ENCODE assay signal across 11 cellular contexts in the genomic region with DNA sequence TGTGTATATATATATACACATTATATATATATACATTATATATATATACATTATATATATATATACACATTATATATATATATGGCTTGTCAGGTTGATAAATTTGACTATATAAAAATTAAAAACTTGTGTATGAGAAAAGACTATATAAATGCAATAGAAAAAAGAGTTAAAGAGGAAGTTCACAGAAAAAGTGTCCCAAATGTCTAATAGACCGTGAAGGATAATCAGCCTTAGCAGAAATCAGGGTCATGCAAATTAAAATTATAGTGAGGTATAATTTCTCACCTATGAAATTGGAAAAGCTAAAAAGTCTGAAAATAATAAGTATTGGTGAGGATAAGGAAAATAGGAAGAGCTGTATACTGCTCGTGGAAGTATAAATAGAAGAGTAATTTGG. TPM values are rescaled to one million over a fixed set of nuclear protein-coding genes. Genes with fewer than 3 reads are reported as not detected.
"Had no signal": no experiment of that assay in that cellular context is flagged by ENCODE, and none has a peak within 500 bp of the region (broad histone marks: within the 10 kb centered on the region; RNA-seq: fewer than 3 reads in every experiment).

No MANE protein-coding gene starts in this region.

- H3K9me3 Mint-ChIP-seq: GM23338, H9, HFFc6 had no signal

- H2AFZ ChIP-seq: GM23248, GM23338 had no signal

- ATAC-seq: GM23338, HCT116 had no signal

- DNase-seq: GM23248, GOT3, H7, H9, HCEC 1CT, HFFc6 had no signal

- H3K4me2 ChIP-seq: GM23338 had no signal

- H3K4me3 Mint-ChIP-seq: GM23338, H9, HFFc6 had no signal

- H3K27ac Mint-ChIP-seq: GM23338, H9, HFFc6 had no signal

- H3K27ac ChIP-seq: GM23248 had no signal

- H3K36me3 ChIP-seq: HAP-1 had no signal

- H3K4me1 Mint-ChIP-seq: GM23338, H9 had no signal

- H3K9me3 ChIP-seq: HAP-1 had no signal

- H3K4me3 ChIP-seq: GM23248, GM23338, HAP-1 had no signal

- FAIRE-seq: H1, H54 had no signal

- H3K9ac ChIP-seq: GM23248 had no signal

- H3K4me1 ChIP-seq: HAP-1 had no signal

RNA-seq across cellular contexts. Expression of a gene that starts 52.9 kb away (rescaled TPM):
- total RNA-seq: GM23248, HFFc6 had no signal
- polyA plus RNA-seq: GM23248 had no signal
